15 cellular contexts compared by ENCODE assay signal in genomic region chr11:11472096-11472495, GRCh38.
"Had no signal": no experiment of that assay in that cellular context is flagged by ENCODE, and none has a peak within 500 bp of the region (broad histone marks: within the 10 kb centered on the region; RNA-seq: fewer than 3 reads in every experiment).

No MANE protein-coding gene starts in this region.

- H3K9me3 Mint-ChIP-seq: effector memory CD8-positive, alpha-beta T cell; mesothelial cell of epicardium; nephron; stimulated activated memory B cell treated with anti-CD40 and anti-IgM and Interleukin-4, amounts not matched to agents 10 μg/mL and 1 μg/mL and 100 μg/mL, for 72 hours; type B pancreatic cell had no signal

- H3K4me3 Mint-ChIP-seq: activated naive CD8-positive, alpha-beta T cell; effector memory CD8-positive, alpha-beta T cell; mesothelial cell of epicardium; nephron; stimulated activated memory B cell treated with anti-CD40 and anti-IgM and Interleukin-4, amounts not matched to agents 10 μg/mL and 1 μg/mL and 100 μg/mL, for 72 hours; type B pancreatic cell had no signal

- DNase-seq: activated CD4-positive, alpha-beta T cell treated with anti-CD3 and anti-CD28 coated beads, Interleukin-2, amount 50 U/mL, for 4 hours; activated gamma-delta T cell treated with Interleukin-2 at 50 U/mL for 16 hours; amygdala; effector memory CD8-positive, alpha-beta T cell; foreskin keratinocyte; hippocampal formation; nucleus accumbens; stimulated activated CD4-positive, alpha-beta T cell treated with anti-CD3 and anti-CD28 coated beads, Interleukin-4, amount 100 ng/mL, for 24 hours; testis had no signal

- H3K4me1 Mint-ChIP-seq: mesothelial cell of epicardium; stimulated activated memory B cell treated with anti-CD40 and anti-IgM and Interleukin-4, amounts not matched to agents 10 μg/mL and 1 μg/mL and 100 μg/mL, for 72 hours had no signal

- H3K36me3 Mint-ChIP-seq: activated naive CD8-positive, alpha-beta T cell; mesothelial cell of epicardium; stimulated activated memory B cell treated with anti-CD40 and anti-IgM and Interleukin-4, amounts not matched to agents 10 μg/mL and 1 μg/mL and 100 μg/mL, for 72 hours; type B pancreatic cell had no signal

- ATAC-seq: effector memory CD8-positive, alpha-beta T cell; foreskin keratinocyte; sciatic nerve; stimulated activated memory B cell treated with anti-CD40 and anti-IgM and Interleukin-4, amounts not matched to agents 10 μg/mL and 1 μg/mL and 100 μg/mL, for 72 hours had no signal

- H3K27ac Mint-ChIP-seq: activated naive CD8-positive, alpha-beta T cell; effector memory CD8-positive, alpha-beta T cell; mesothelial cell of epicardium; nephron; stimulated activated memory B cell treated with anti-CD40 and anti-IgM and Interleukin-4, amounts not matched to agents 10 μg/mL and 1 μg/mL and 100 μg/mL, for 72 hours; type B pancreatic cell had no signal
